Comparison of ENCODE assay signal across 31 cellular contexts in the genomic region with DNA sequence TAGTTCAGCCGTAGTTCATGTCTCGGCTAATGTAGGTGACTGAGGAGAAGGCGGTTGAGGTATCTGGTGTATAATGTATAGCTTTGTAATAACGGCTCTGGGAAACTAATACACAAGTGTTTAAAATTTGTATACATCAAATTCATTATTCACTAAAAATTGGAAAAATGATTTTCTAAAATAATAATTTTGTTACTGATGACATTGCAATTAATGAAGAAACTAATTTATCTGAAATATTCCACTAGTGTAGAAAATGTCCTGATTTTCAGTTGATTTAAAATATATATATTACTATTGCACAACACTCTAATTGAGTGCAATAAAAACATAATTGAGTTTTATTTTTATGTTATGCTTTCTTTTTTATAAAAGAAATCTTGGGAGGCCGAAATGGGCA.
"Had no signal": no experiment of that assay in that cellular context is flagged by ENCODE, and none has a peak within 500 bp of the region (broad histone marks: within the 10 kb centered on the region; RNA-seq: fewer than 3 reads in every experiment).

No MANE protein-coding gene starts in this region.

- H3K4me1 ChIP-seq: neural progenitor cell, parathyroid adenoma, psoas muscle, spleen, suprapubic skin, testis, tibial artery, upper lobe of right lung, uterus had no signal

- H3K79me2 ChIP-seq: parathyroid adenoma had no signal

- ATAC-seq: natural killer cell; psoas muscle; right cardiac atrium; sciatic nerve; stimulated activated memory B cell treated with anti-CD40 and anti-IgM and Interleukin-4, amounts not matched to agents 10 μg/mL and 1 μg/mL and 100 μg/mL, for 72 hours; stimulated activated naive CD8-positive, alpha-beta T cell treated with anti-CD3 and anti-CD28 coated beads, Interleukin-15, amount 100 ng/mL, for 72 hours; stimulated activated naive CD8-positive, alpha-beta T cell treated with anti-CD3 and anti-CD28 coated beads, Interleukin-15, Interleukin-2, amounts not matched to agents 100 U/mL and 50 U/mL, for 24 hours; upper lobe of right lung had no signal

- H3K36me3 Mint-ChIP-seq: stimulated activated memory B cell treated with anti-CD40 and anti-IgM and Interleukin-4, amounts not matched to agents 10 μg/mL and 1 μg/mL and 100 μg/mL, for 72 hours; type B pancreatic cell had no signal

- H3K4me3 Mint-ChIP-seq: natural killer cell; nephron; neural progenitor cell; stimulated activated memory B cell treated with anti-CD40 and anti-IgM and Interleukin-4, amounts not matched to agents 10 μg/mL and 1 μg/mL and 100 μg/mL, for 72 hours; stimulated activated naive CD8-positive, alpha-beta T cell treated with anti-CD3 and anti-CD28 coated beads, Interleukin-15, amount 100 ng/mL, for 72 hours; type B pancreatic cell had no signal

- DNase-seq: natural killer cell; occipital lobe; ovary; posterior cingulate gyrus; psoas muscle; right cardiac atrium; spleen; stimulated activated CD4-positive, alpha-beta T cell treated with anti-CD3 and anti-CD28 coated beads, Interleukin-12 subunit alpha, Interleukin-12 subunit beta, amount 100 ng/mL, for 4 hours; stimulated activated CD4-positive, alpha-beta T cell treated with anti-CD3 and anti-CD28 coated beads, Interleukin-1b, Interleukin-23, amount 100 ng/mL, for 48 hours; stimulated activated CD4-positive, alpha-beta T cell treated with anti-CD3 and anti-CD28 coated beads, Interleukin-4, amount 100 ng/mL, for 1 hour; stimulated activated CD4-positive, alpha-beta T cell treated with anti-CD3 and anti-CD28 coated beads, Interleukin-4, amount 100 ng/mL, for 4 hours; stimulated activated CD8-positive, alpha-beta memory T cell treated with anti-CD3 and anti-CD28 coated beads, Interleukin-4, amount 100 ng/mL, for 48 hours; stimulated activated naive CD4-positive, alpha-beta T cell; stimulated activated naive CD8-positive, alpha-beta T cell treated with anti-CD3 and anti-CD28 coated beads, Interleukin-15, amount 100 ng/mL, for 72 hours; stimulated activated naive CD8-positive, alpha-beta T cell treated with anti-CD3 and anti-CD28 coated beads, Interleukin-15, Interleukin-2, amounts not matched to agents 100 U/mL and 50 U/mL, for 24 hours; substantia nigra; testis; tibial artery; transverse colon; upper lobe of right lung; uterus had no signal

- H3K9ac ChIP-seq: neural progenitor cell, parathyroid adenoma had no signal

- H3K9me3 ChIP-seq: ovary, psoas muscle, spleen, suprapubic skin, testis, tibial artery, transverse colon, upper lobe of right lung, uterus had no signal

- H3K27ac Mint-ChIP-seq: natural killer cell; nephron; neural progenitor cell; progenitor cell of endocrine pancreas; stimulated activated memory B cell treated with anti-CD40 and anti-IgM and Interleukin-4, amounts not matched to agents 10 μg/mL and 1 μg/mL and 100 μg/mL, for 72 hours; stimulated activated naive CD8-positive, alpha-beta T cell treated with anti-CD3 and anti-CD28 coated beads, Interleukin-15, amount 100 ng/mL, for 72 hours; type B pancreatic cell had no signal

- H3K4me3 ChIP-seq: neural progenitor cell, ovary, psoas muscle, skin epidermis, smooth muscle cell, spleen, suprapubic skin, testis, tibial artery, transverse colon, upper lobe of right lung, uterus had no signal

- H3K4me1 Mint-ChIP-seq: natural killer cell; nephron; stimulated activated memory B cell treated with anti-CD40 and anti-IgM and Interleukin-4, amounts not matched to agents 10 μg/mL and 1 μg/mL and 100 μg/mL, for 72 hours; stimulated activated naive CD8-positive, alpha-beta T cell treated with anti-CD3 and anti-CD28 coated beads, Interleukin-15, amount 100 ng/mL, for 72 hours had no signal

- H3K36me3 ChIP-seq: neural progenitor cell, ovary, spleen, suprapubic skin, tibial artery, transverse colon, upper lobe of right lung, uterus had no signal

- H3K27ac ChIP-seq: neural progenitor cell, ovary, parathyroid adenoma, psoas muscle, skin epidermis, spleen, suprapubic skin, testis, tibial artery, transverse colon, upper lobe of right lung, uterus had no signal

- H3K27me3 Mint-ChIP-seq: progenitor cell of endocrine pancreas; stimulated activated memory B cell treated with anti-CD40 and anti-IgM and Interleukin-4, amounts not matched to agents 10 μg/mL and 1 μg/mL and 100 μg/mL, for 72 hours; stimulated activated naive CD8-positive, alpha-beta T cell treated with anti-CD3 and anti-CD28 coated beads, Interleukin-15, amount 100 ng/mL, for 72 hours; type B pancreatic cell had no signal

- H3K9me3 Mint-ChIP-seq: nephron, neural progenitor cell, type B pancreatic cell had no signal

- H3K27me3 ChIP-seq: neural progenitor cell, ovary, spleen, suprapubic skin, testis, tibial artery, transverse colon, upper lobe of right lung, uterus had no signal

- H3K4me2 ChIP-seq: neural progenitor cell, smooth muscle cell had no signal

- H2AFZ ChIP-seq: neural progenitor cell, parathyroid adenoma had no signal
